Comparison of ENCODE assay signal across 14 cellular contexts in the genomic region with DNA sequence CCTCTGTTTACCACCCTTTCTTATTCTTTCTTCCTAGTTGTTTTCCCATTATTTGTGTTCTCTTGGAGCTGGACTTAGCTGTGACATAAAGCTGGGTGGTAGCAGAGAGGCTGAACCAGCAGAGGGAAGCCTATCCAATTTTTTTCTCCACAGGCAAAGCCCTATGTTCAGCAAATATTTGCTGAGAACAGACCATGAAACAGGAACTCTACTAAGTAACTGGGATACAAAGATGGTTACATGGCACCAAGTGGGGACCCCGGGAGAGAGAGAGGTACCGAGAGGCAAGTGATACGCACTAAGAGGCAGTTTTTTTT. TPM values are rescaled to one million over a fixed set of nuclear protein-coding genes. Genes with fewer than 3 reads are reported as not detected.
DNase-seq lines count a peak whose midpoint lies in the region; ATAC-seq and TF ChIP-seq lines count a peak whose summit lies in the region.
"Had no signal": no experiment of that assay in that cellular context is flagged by ENCODE, and none has a peak within 500 bp of the region (broad histone marks: within the 10 kb centered on the region; RNA-seq: fewer than 3 reads in every experiment).

No MANE protein-coding gene starts in this region.

- H3K27ac Mint-ChIP-seq in stimulated activated naive B cell treated with anti-CD40 and anti-IgM and Interleukin-4, amounts not matched to agents 10 μg/mL and 1 μg/mL and 100 μg/mL, for 72 hours: no peak overlapping the region
- H3K27ac Mint-ChIP-seq in osteocyte (ENCODE audit: unreplicated experiment): no peak overlapping the region

- H3K27ac ChIP-seq in psoas muscle: peak overlapping the region; percentile 46
- H3K27ac ChIP-seq: epithelial cell of prostate, suprapubic skin had no signal

- no peak for TF ChIP-seq CTCF in psoas muscle (IDR thresholded peaks at IDR 0.05)
- TF ChIP-seq CTCF in osteocyte (IDR thresholded peaks at IDR 0.05): no peak

- ATAC-seq in psoas muscle: no peak
- no peak for ATAC-seq in stimulated activated naive B cell treated with anti-CD40 and anti-IgM and Interleukin-4, amounts not matched to agents 10 μg/mL and 1 μg/mL and 100 μg/mL, for 72 hours (replicated peaks)

- no peaks in the 10 kb centered on the region for H3K9me3 Mint-ChIP-seq in stimulated activated naive B cell treated with anti-CD40 and anti-IgM and Interleukin-4, amounts not matched to agents 10 μg/mL and 1 μg/mL and 100 μg/mL, for 72 hours
- no peaks in the 10 kb centered on the region for H3K9me3 Mint-ChIP-seq in osteocyte (ENCODE audit: unreplicated experiment)
- H3K9me3 Mint-ChIP-seq: neural crest cell had no signal

- intact Hi-C loops in psoas muscle (cut with DNase I): loop anchor here in 1 of 2 donors (5.0 kb wide), 1 partner anchor 73 kb away; a partner anchor contains a TSS

- H3K4me1 Mint-ChIP-seq in stimulated activated naive B cell treated with anti-CD40 and anti-IgM and Interleukin-4, amounts not matched to agents 10 μg/mL and 1 μg/mL and 100 μg/mL, for 72 hours: no peaks in the 10 kb centered on the region
- H3K4me1 Mint-ChIP-seq in osteocyte (ENCODE audit: unreplicated experiment): no peaks in the 10 kb centered on the region

- no peaks in the 10 kb centered on the region for H3K27me3 ChIP-seq in psoas muscle (ENCODE audit: insufficient read depth in 3 of 3, low read length in 2 of 3)
- H3K27me3 ChIP-seq: suprapubic skin had no signal

- H3K9me3 ChIP-seq in psoas muscle: no peaks in the 10 kb centered on the region
- H3K9me3 ChIP-seq: suprapubic skin had no signal

- peaks cover 6% of the 10 kb centered on the region for H3K4me1 ChIP-seq in psoas muscle

- H3K4me3 ChIP-seq in psoas muscle: peak overlapping the region; percentile 5
- H3K4me3 ChIP-seq: suprapubic skin had no signal

- no peaks in the 10 kb centered on the region for H3K27me3 Mint-ChIP-seq in stimulated activated naive B cell treated with anti-CD40 and anti-IgM and Interleukin-4, amounts not matched to agents 10 μg/mL and 1 μg/mL and 100 μg/mL, for 72 hours
- peaks cover 11% of the 10 kb centered on the region for H3K27me3 Mint-ChIP-seq in osteocyte (ENCODE audit: unreplicated experiment)

- no peak overlapping the region for H3K4me3 Mint-ChIP-seq in stimulated activated naive B cell treated with anti-CD40 and anti-IgM and Interleukin-4, amounts not matched to agents 10 μg/mL and 1 μg/mL and 100 μg/mL, for 72 hours
- no peak overlapping the region for H3K4me3 Mint-ChIP-seq in osteocyte (ENCODE audit: unreplicated experiment)
- H3K4me3 Mint-ChIP-seq: neural crest cell had no signal

- no peaks in the 10 kb centered on the region for H3K36me3 ChIP-seq in psoas muscle (ENCODE audit: insufficient read depth in 1 of 2, low read depth in 1 of 2)
- H3K36me3 ChIP-seq: suprapubic skin had no signal

- H3K36me3 Mint-ChIP-seq in stimulated activated naive B cell treated with anti-CD40 and anti-IgM and Interleukin-4, amounts not matched to agents 10 μg/mL and 1 μg/mL and 100 μg/mL, for 72 hours: no peaks in the 10 kb centered on the region
- no peaks in the 10 kb centered on the region for H3K36me3 Mint-ChIP-seq in osteocyte (ENCODE audit: unreplicated experiment)

- peak; percentile 60 for DNase-seq in DMS53 treated with DMSO at 0.1 percent for 48 hours (lab: John Stamatoyannopoulos, UW; ENCODE audit: unreplicated experiment)
- DNase-seq in NCI-H1694 (lab: John Stamatoyannopoulos, UW): peak; percentile 31
- DNase-seq in dermis blood vessel endothelial cell: peak; percentile 28
- DNase-seq in psoas muscle: no peak
- no peak for DNase-seq in NCI-H1092 treated with DMSO at 0.1 percent for 48 hours (lab: John Stamatoyannopoulos, UW)
- DNase-seq in stimulated activated naive B cell treated with anti-CD40 and anti-IgM and Interleukin-4, amounts not matched to agents 10 μg/mL and 1 μg/mL and 100 μg/mL, for 72 hours: no peak
- no peak for DNase-seq in islet precursor cell
- DNase-seq in osteocyte (ENCODE audit: extremely low spot score, unreplicated experiment): no peak
- DNase-seq: GOT3, kidney, T1000 had no signal

- WGBS in psoas muscle, 3 donors: 91 to 94% (median 91%) methylated on average over 3 of the region's 3 CpGs

RNA-seq across cellular contexts. Expression of a gene that starts 6.6 kb away (rescaled TPM):
- not detected in 2 replicates for total RNA-seq in dermis blood vessel endothelial cell
- total RNA-seq in psoas muscle: not detected
- polyA plus RNA-seq in psoas muscle: not detected
- total RNA-seq in osteocyte: not detected in 2 replicates
- total RNA-seq: kidney, neural crest cell, suprapubic skin had no signal

RNA-seq across cellular contexts. Expression of a gene that starts 7.6 kb away (rescaled TPM):
- 707 and 1,476 TPM in 2 replicates for total RNA-seq in dermis blood vessel endothelial cell
- 1,000 to 10,000 TPM; 2,192 to 3,898 (median 3,031) TPM for total RNA-seq in psoas muscle
- 1,000 to 10,000 TPM; 1,778 to 2,728 (median 2,516) TPM for polyA plus RNA-seq in psoas muscle
- 194 TPM in 2 replicates for total RNA-seq in osteocyte

RNA-seq across cellular contexts. Expression of a gene that starts 21.2 kb away (rescaled TPM):
- total RNA-seq in dermis blood vessel endothelial cell (47.8 and 97.6 TPM in 2 replicates), psoas muscle (100 to 1,000 TPM in 1 of 4 donors, 10 to 100 TPM in 3; 83.9 to 121 (median 87.5) TPM), osteocyte (224 and 236 TPM in 2 replicates)
- 10 to 100 TPM; 45.8 to 92.0 (median 81.9) TPM for polyA plus RNA-seq in psoas muscle

RNA-seq across cellular contexts. Expression of a gene that starts 44.6 kb away (rescaled TPM):
- total RNA-seq in dermis blood vessel endothelial cell (0.09 and 0.17 TPM in 2 replicates), psoas muscle (1 to 10 TPM in 1 of 4 donors, under 1 TPM in 3; 0.05 to 3.0 (median 0.26) TPM), osteocyte (not detected in 2 replicates)
- under 1 TPM in 1 of 3 donors, not detected in 2; 0.01 TPM for polyA plus RNA-seq in psoas muscle
- total RNA-seq: suprapubic skin had no signal

Comparison
In these comparisons a context has a peak if more than half of its experiments do, and no peak if none do; other contexts are left out.
1. DNase-seq: peak in DMS53 treated with DMSO at 0.1 percent for 48 hours (single experiment), NCI-H1694 (single experiment) and dermis blood vessel endothelial cell (single experiment); none in psoas muscle (0 of 2), NCI-H1092 treated with DMSO at 0.1 percent for 48 hours (single experiment), stimulated activated naive B cell treated with anti-CD40 and anti-IgM and Interleukin-4, amounts not matched to agents 10 μg/mL and 1 μg/mL and 100 μg/mL, for 72 hours (single experiment), islet precursor cell (single experiment) and osteocyte (single experiment).